ENCODE assay signal across 16 cellular contexts in genomic region chr22:44020981-44021380, GRCh38. TPM values are rescaled to one million over a fixed set of nuclear protein-coding genes. Genes with fewer than 3 reads are reported as not detected.
DNase-seq lines count a peak whose midpoint lies in the region; ATAC-seq, FAIRE-seq and TF ChIP-seq lines count a peak whose summit lies in the region.
"Had no signal": no experiment of that assay in that cellular context is flagged by ENCODE, and none has a peak within 500 bp of the region (broad histone marks: within the 10 kb centered on the region; RNA-seq: fewer than 3 reads in every experiment).

No MANE protein-coding gene starts in this region.

- H3K27me3 Mint-ChIP-seq in HFFc6 (ENCODE audit: insufficient read depth) = peaks cover 4% of the 10 kb centered on the region
- no peaks in the 10 kb centered on the region for H3K27me3 Mint-ChIP-seq in astrocyte (ENCODE audit: low read depth, unreplicated experiment)
- H3K27me3 Mint-ChIP-seq in nephron (ENCODE audit: low read depth) = peaks cover 8% of the 10 kb centered on the region
- peaks cover 5% of the 10 kb centered on the region for H3K27me3 Mint-ChIP-seq in endothelial cell (ENCODE audit: unreplicated experiment)
- H3K27me3 Mint-ChIP-seq in WTC11 (ENCODE audit: low read depth) = peaks cover 7% of the 10 kb centered on the region

- H4K20me1 ChIP-seq in astrocyte (ENCODE audit: insufficient read depth, low read length) = no peaks in the 10 kb centered on the region

- CTCF ChIA-PET in AG04450 (lab: Charles Lee) (interaction anchor here (1.4 kb wide), 1 partner anchor 27 kb away, joined by 7 read pairs; no protein-coding TSS in a partner anchor), WTC11 (lab: Charles Lee) (no interaction called here)

- H3K4me1 Mint-ChIP-seq in HFFc6 (ENCODE audit: low read depth) (peaks cover 32% of the 10 kb centered on the region), astrocyte (ENCODE audit: low read depth, unreplicated experiment) (peaks cover 9% of the 10 kb centered on the region), nephron (peaks cover 7% of the 10 kb centered on the region), endothelial cell (ENCODE audit: unreplicated experiment) (peaks cover 19% of the 10 kb centered on the region), WTC11 (peaks cover 9% of the 10 kb centered on the region)

- ATAC-seq in WTC11 = no peak
- ATAC-seq: right lobe of liver had no signal

- no peaks in the 10 kb centered on the region for H3K27me3 ChIP-seq in AG04450 (ENCODE audit: control insufficient read depth, insufficient read depth, low read length)
- H3K27me3 ChIP-seq in astrocyte (ENCODE audit: insufficient read depth, low read length) = no peaks in the 10 kb centered on the region
- H3K27me3 ChIP-seq: right lobe of liver had no signal

- H3K27ac ChIP-seq in AG04450 (ENCODE audit: low read depth, low read length) (peak overlapping the region; percentile 61), astrocyte (ENCODE audit: low read depth, low read length) (peak overlapping the region; percentile 91)
- H3K27ac ChIP-seq: right lobe of liver had no signal

- peaks cover 22% of the 10 kb centered on the region for H3K79me2 ChIP-seq in astrocyte (ENCODE audit: insufficient read depth, low read length)

- H3K4me3 Mint-ChIP-seq in HFFc6 (peak overlapping the region; percentile 59; the same call in 1 of the 2 replicates), astrocyte (ENCODE audit: unreplicated experiment) (peak overlapping the region; percentile 5), nephron (peak overlapping the region; percentile 22 to 61 (median 56)), endothelial cell (ENCODE audit: unreplicated experiment) (no peak overlapping the region), WTC11 (no peak overlapping the region)
- H3K4me3 Mint-ChIP-seq: T-helper 1 cell treated with Interleukin-12 subunit alpha and Interleukin-12 subunit beta and Interleukin-4 antibody, amounts not matched to agents 30 μg/mL and 1 μg/mL, for 36 hours had no signal

- no peak for TF ChIP-seq POLR2A in erythroblast (IDR thresholded peaks at IDR 0.05; ENCODE audit: low read length)

- H3K4me3 ChIP-seq in AG04450 (ENCODE audit: low read depth, low read length) (no peak overlapping the region), astrocyte (ENCODE audit: insufficient read depth, low read depth, low read length) (no peak overlapping the region)
- H3K4me3 ChIP-seq: right lobe of liver had no signal

- no peak for FAIRE-seq in astrocyte (lab: Jason Lieb, UNC)
- FAIRE-seq: D721Med had no signal

- TF ChIP-seq CTCF in AG04450 (IDR thresholded peaks at IDR 0.05; ENCODE audit: low read depth, low read length) (no peak), HFFc6 (IDR thresholded peaks at IDR 0.05) (no peak), astrocyte (IDR thresholded peaks at IDR 0.05; ENCODE audit: insufficient read depth, low read depth, low read length) (no peak), nephron (IDR thresholded peaks at IDR 0.05; ENCODE audit: unreplicated experiment in 3 of 3) (no peak), endothelial cell (IDR thresholded peaks at IDR 0.05; ENCODE audit: unreplicated experiment) (no peak), WTC11 (IDR thresholded peaks at IDR 0.05) (no peak)

- no peak for DNase-seq in AG04450 (ENCODE audit: low read depth, low spot score)
- DNase-seq in HFFc6 = no peak
- DNase-seq in astrocyte (ENCODE audit: low read depth) = peak; percentile 64
- no peak for DNase-seq in endothelial cell (ENCODE audit: low spot score)
- DNase-seq in WTC11 (ENCODE audit: low spot score) = no peak
- DNase-seq in erythroblast (lab: John Stamatoyannopoulos, UW) = no peak
- no peak for DNase-seq in activated gamma-delta T cell treated with Interleukin-2 at 50 U/mL for 16 hours
- DNase-seq: aorta; NCI-H2029; NCI-H526 treated with DMSO at 0.1 percent for 48 hours; right lobe of liver; stimulated activated CD4-positive, alpha-beta T cell treated with anti-CD3 and anti-CD28 coated beads, Interleukin-4, amount 100 ng/mL, for 1 hour; trophoblast cell had no signal

- POLR2A ChIA-PET in AG04450 (lab: Yijun Ruan, JAX) = interaction anchor here (0.6 to 1.4 kb wide), 2 partner anchors 12 to 645 kb away, joined by 3 to 9 read pairs; no protein-coding TSS in a partner anchor
- POLR2A ChIA-PET in WTC11 (lab: Charles Lee) = no interaction called here

- H3K36me3 Mint-ChIP-seq in HFFc6 (ENCODE audit: low read depth) = no peaks in the 10 kb centered on the region
- no peaks in the 10 kb centered on the region for H3K36me3 Mint-ChIP-seq in astrocyte (ENCODE audit: low read depth, unreplicated experiment)
- H3K36me3 Mint-ChIP-seq in nephron (ENCODE audit: low read depth) = no peaks in the 10 kb centered on the region
- no peaks in the 10 kb centered on the region for H3K36me3 Mint-ChIP-seq in endothelial cell (ENCODE audit: low read depth, unreplicated experiment)
- H3K36me3 Mint-ChIP-seq in WTC11 = no peaks in the 10 kb centered on the region

- peak overlapping the region; percentile 76 for H3K9ac ChIP-seq in astrocyte (ENCODE audit: low read length)

- H3K9me3 Mint-ChIP-seq in HFFc6 (no peaks in the 10 kb centered on the region), astrocyte (ENCODE audit: unreplicated experiment) (peaks cover 2% of the 10 kb centered on the region), nephron (no peaks in the 10 kb centered on the region), endothelial cell (ENCODE audit: unreplicated experiment) (no peaks in the 10 kb centered on the region), WTC11 (no peaks in the 10 kb centered on the region)
- H3K9me3 Mint-ChIP-seq: T-helper 1 cell treated with Interleukin-12 subunit alpha and Interleukin-12 subunit beta and Interleukin-4 antibody, amounts not matched to agents 30 μg/mL and 1 μg/mL, for 36 hours had no signal

- H3K4me2 ChIP-seq in astrocyte (ENCODE audit: low read length) = peak overlapping the region; percentile 70

- H3K9me3 ChIP-seq in AG04450 (ENCODE audit: control insufficient read depth, insufficient read depth, low read length) (no peaks in the 10 kb centered on the region), astrocyte (ENCODE audit: insufficient read depth, low read depth, low read length) (no peaks in the 10 kb centered on the region)
- H3K9me3 ChIP-seq: right lobe of liver had no signal

- H2AFZ ChIP-seq in astrocyte (ENCODE audit: low read depth, low read length) = no peak overlapping the region

- peak overlapping the region; percentile 94 for H3K27ac Mint-ChIP-seq in HFFc6
- H3K27ac Mint-ChIP-seq in astrocyte (ENCODE audit: unreplicated experiment) = peak overlapping the region; percentile 59
- peak overlapping the region in 2 of 3 experiments; percentile 5 to 8 for H3K27ac Mint-ChIP-seq in nephron
- H3K27ac Mint-ChIP-seq in endothelial cell (ENCODE audit: unreplicated experiment) = no peak overlapping the region
- H3K27ac Mint-ChIP-seq in WTC11 = no peak overlapping the region
- H3K27ac Mint-ChIP-seq: T-helper 1 cell treated with Interleukin-12 subunit alpha and Interleukin-12 subunit beta and Interleukin-4 antibody, amounts not matched to agents 30 μg/mL and 1 μg/mL, for 36 hours had no signal

- H3K36me3 ChIP-seq in astrocyte (ENCODE audit: insufficient read depth, low read length) = no peaks in the 10 kb centered on the region
- H3K36me3 ChIP-seq: right lobe of liver had no signal

- peaks cover 32% of the 10 kb centered on the region for H3K4me1 ChIP-seq in astrocyte (ENCODE audit: insufficient read depth, low read length)

TF ChIP-seq in WTC11, 78 proteins besides CTCF, POLR2A, EP300 and RAD21:
- no peak for TF ChIP-seq ATF3 (CRISPR knock-in tag; conservative IDR thresholded peaks at IDR 0.05)

RNA-seq across cellular contexts. Expression of gene PARVB, which starts 3.1 kb away (rescaled TPM):
- polyA plus RNA-seq in AG04450 (2011; rRNA removed) = 49.5 and 56.1 TPM in 2 replicates
- polyA minus RNA-seq in AG04450 (2011; rRNA and poly(A)+ RNA removed) = 24.5 and 33.9 TPM in 2 replicates
- total RNA-seq in HFFc6 (2021; fragmentation: NEBNext Ultra II Directional; extraction: Animal tissue kit (Norgen Biotek cat#: 25700)) = 10 to 100 TPM; 36.5 to 44.2 (median 38.9) TPM
- total RNA-seq in astrocyte (22.0 and 23.0 TPM in 2 replicates), endothelial cell (ENCODE audit: unreplicated experiment) (105 TPM), WTC11 (2021) (3.3 to 5.0 TPM (median 4.9 TPM) in 3 replicates)

Comparison
In these comparisons a context has a peak if more than half of its experiments do, and no peak if none do; other contexts are left out.
1. H3K27ac Mint-ChIP-seq: peak in HFFc6 (single experiment), astrocyte (single experiment) and nephron (2 of 3); none in endothelial cell (single experiment) and WTC11 (single experiment).
2. H3K4me3 Mint-ChIP-seq: peak in HFFc6 (single experiment), astrocyte (single experiment) and nephron (3 of 3); none in endothelial cell (single experiment) and WTC11 (single experiment).